7 cellular contexts compared by ENCODE assay signal in the genomic region with DNA sequence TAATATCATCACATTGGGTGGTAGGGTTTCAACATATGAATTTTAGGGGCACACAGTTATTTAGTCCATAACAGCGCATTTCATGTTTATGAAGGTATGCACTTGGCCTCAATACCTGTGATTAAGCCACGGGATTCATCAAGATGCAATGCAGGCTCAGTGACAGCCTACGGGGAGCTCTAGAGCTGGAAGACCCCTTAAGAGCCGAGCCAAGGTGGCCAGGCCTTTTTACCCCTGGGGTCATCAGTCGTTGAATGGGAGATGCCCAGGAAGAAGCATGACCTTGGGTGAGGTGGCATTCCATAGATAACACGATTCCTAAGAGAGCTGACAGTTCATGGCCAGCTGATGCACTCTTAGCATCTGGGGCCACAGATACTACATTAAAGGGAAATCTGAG.
"Had no signal": no experiment of that assay in that cellular context is flagged by ENCODE, and none has a peak within 500 bp of the region (broad histone marks: within the 10 kb centered on the region; RNA-seq: fewer than 3 reads in every experiment).

No MANE protein-coding gene starts in this region.

- H3K27ac Mint-ChIP-seq: HFFc6, IgD-negative memory B cell had no signal

- DNase-seq: GM23248, GOT3, H7, HFFc6 had no signal

- H3K9me3 ChIP-seq: HAP-1 had no signal

- H3K27me3 Mint-ChIP-seq: IgD-negative memory B cell had no signal

- H3K4me3 Mint-ChIP-seq: HFFc6, IgD-negative memory B cell had no signal

- H3K36me3 Mint-ChIP-seq: IgD-negative memory B cell had no signal

- H3K36me3 ChIP-seq: HAP-1 had no signal

- H3K27ac ChIP-seq: GM23248, HL-60 had no signal

- H3K4me1 ChIP-seq: HAP-1 had no signal

- H3K4me3 ChIP-seq: GM23248, HAP-1 had no signal

- H3K4me1 Mint-ChIP-seq: IgD-negative memory B cell had no signal
